ENCODE assay signal across 10 cellular contexts in the genomic region with DNA sequence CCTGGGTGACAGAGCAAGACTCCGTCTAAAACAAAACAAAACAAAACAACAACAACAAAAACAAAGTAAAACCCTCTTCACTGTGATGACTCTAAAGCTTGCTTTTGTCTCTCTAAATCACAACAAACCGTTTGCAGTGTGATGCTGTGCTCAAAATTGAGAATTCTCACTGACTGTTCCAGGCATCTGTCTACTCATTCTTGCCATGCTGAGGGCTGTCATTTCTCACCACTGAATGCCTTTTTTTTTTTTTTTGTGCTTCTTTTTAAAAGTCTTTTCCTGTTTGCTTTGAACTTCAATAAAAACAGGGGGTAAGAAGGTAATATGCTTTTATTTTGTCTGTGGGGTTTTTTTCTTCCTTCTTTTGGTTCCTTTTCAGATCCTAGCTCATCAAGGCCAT. TPM values are rescaled to one million over a fixed set of nuclear protein-coding genes. Genes with fewer than 3 reads are reported as not detected.
DNase-seq lines count a peak whose midpoint lies in the region; ATAC-seq and TF ChIP-seq lines count a peak whose summit lies in the region.
"Had no signal": no experiment of that assay in that cellular context is flagged by ENCODE, and none has a peak within 500 bp of the region (broad histone marks: within the 10 kb centered on the region; RNA-seq: fewer than 3 reads in every experiment).

No MANE protein-coding gene starts in this region.

- peak overlapping the region; percentile 78 for H3K4me2 ChIP-seq in GM23248 (ENCODE audit: unreplicated experiment)

- H3K4me3 ChIP-seq in GM23248: peak overlapping the region; percentile 55; the same call in 1 of the 2 replicates
- H3K4me3 ChIP-seq in naive thymus-derived CD4-positive, alpha-beta T cell (ENCODE audit: low read length): peak overlapping the region; percentile 47

- H4K20me1 ChIP-seq in GM23248 (ENCODE audit: insufficient read depth): no peaks in the 10 kb centered on the region

- H3K36me3 ChIP-seq in GM23248 (ENCODE audit: low read depth): peaks cover 32% of the 10 kb centered on the region
- H3K36me3 ChIP-seq in naive thymus-derived CD4-positive, alpha-beta T cell (ENCODE audit: control insufficient read depth in 2 of 3, insufficient read depth in 3 of 3, low read length in 3 of 3): peaks cover 0 to 7% (median 0%) of the 10 kb centered on the region in 3 experiments

- H2AFZ ChIP-seq in GM23248: peak overlapping the region; percentile 54; the same call in 1 of the 2 replicates

- no peaks in the 10 kb centered on the region for H3K27me3 Mint-ChIP-seq in CD4-positive, alpha-beta T cell
- no peaks in the 10 kb centered on the region for H3K27me3 Mint-ChIP-seq in activated naive CD4-positive, alpha-beta T cell treated with anti-CD3 and anti-CD28 coated beads, Interleukin-2, amount 50 U/mL, for 24 hours
- H3K27me3 Mint-ChIP-seq in naive thymus-derived CD4-positive, alpha-beta T cell: no peaks in the 10 kb centered on the region

- no peaks in the 10 kb centered on the region for H3K9me3 Mint-ChIP-seq in CD4-positive, alpha-beta T cell
- no peaks in the 10 kb centered on the region for H3K9me3 Mint-ChIP-seq in activated naive CD4-positive, alpha-beta T cell treated with anti-CD3 and anti-CD28 coated beads, Interleukin-2, amount 50 U/mL, for 24 hours
- no peaks in the 10 kb centered on the region for H3K9me3 Mint-ChIP-seq in naive thymus-derived CD4-positive, alpha-beta T cell

- peaks cover 39% of the 10 kb centered on the region for H3K4me1 ChIP-seq in GM23248 (ENCODE audit: insufficient read depth)
- H3K4me1 ChIP-seq in naive thymus-derived CD4-positive, alpha-beta T cell (ENCODE audit: control insufficient read depth in 2 of 2, insufficient read depth in 2 of 2, low read length in 2 of 2): peaks cover 23 to 59% of the 10 kb centered on the region in 2 donors

- H3K27me3 ChIP-seq in CD4-positive, alpha-beta T cell (ENCODE audit: control insufficient read depth, insufficient read depth, low read length): no peaks in the 10 kb centered on the region
- H3K27me3 ChIP-seq in GM23248 (replicated peaks; ENCODE audit: insufficient read depth): no peaks in the 10 kb centered on the region
- H3K27me3 ChIP-seq in naive thymus-derived CD4-positive, alpha-beta T cell (ENCODE audit: control insufficient read depth in 2 of 2, insufficient read depth in 2 of 2, low read length in 2 of 2): no peaks in the 10 kb centered on the region

- in situ Hi-C loops in GM23248 (cut with MboI) (no loop called here), GM13977 (cut with MboI; ENCODE audit: low pct_unique_long_range_greater_than_20kb, low sequenced_read_pairs, unreplicated experiment) (no loop called here)

- H3K36me3 Mint-ChIP-seq in CD4-positive, alpha-beta T cell (ENCODE audit: low read depth): peaks cover 10% of the 10 kb centered on the region
- peaks cover 2% of the 10 kb centered on the region for H3K36me3 Mint-ChIP-seq in activated naive CD4-positive, alpha-beta T cell treated with anti-CD3 and anti-CD28 coated beads, Interleukin-2, amount 50 U/mL, for 24 hours
- peaks cover 0 to 17% (median 5%) of the 10 kb centered on the region in 5 donors for H3K36me3 Mint-ChIP-seq in naive thymus-derived CD4-positive, alpha-beta T cell

- no peak for TF ChIP-seq CTCF in CD4-positive, alpha-beta T cell (IDR thresholded peaks at IDR 0.05)
- TF ChIP-seq CTCF in GM13977 (IDR thresholded peaks at IDR 0.05; ENCODE audit: extremely low read depth, insufficient read depth, missing control alignments): no peak

- intact Hi-C loops in CD4-positive, alpha-beta T cell (cut with DNase I, micrococcal nuclease): no loop called here
- intact Hi-C loops in naive thymus-derived CD4-positive, alpha-beta T cell (cut with micrococcal nuclease): loop anchor here (1.0 to 10.0 kb wide), 4 partner anchors 10 to 644 kb away; partner anchors contain the start of gene PANK1 (in 1 of the 2)

- CTCF ChIA-PET in CD4-positive, alpha-beta T cell (lab: Charles Lee): interaction anchor here (0.9 to 2.0 kb wide), 6 partner anchors 10 to 166 kb away, joined by 3 to 8 read pairs (median 4); partner anchors contain the start of gene FAS
- CTCF ChIA-PET in naive thymus-derived CD4-positive, alpha-beta T cell (lab: Charles Lee): interaction anchor here (1.1 to 1.3 kb wide), 2 partner anchors 68 to 213 kb away, joined by 4 to 5 read pairs; no protein-coding TSS in a partner anchor

- no peak for DNase-seq in CD4-positive, alpha-beta T cell
- DNase-seq in GM23248 (peak; percentile 54), GM13977 (ENCODE audit: low spot score) (no peak), ureter (ENCODE audit: low spot score) (no peak), islet precursor cell (no peak)
- DNase-seq in naive thymus-derived CD4-positive, alpha-beta T cell: peak in 1 of 9 donors; percentile 18
- DNase-seq: activated gamma-delta T cell, EL had no signal

- H3K9me3 ChIP-seq in CD4-positive, alpha-beta T cell (ENCODE audit: control insufficient read depth, low read length): no peaks in the 10 kb centered on the region
- H3K9me3 ChIP-seq in GM23248 (ENCODE audit: low read depth): no peaks in the 10 kb centered on the region
- no peaks in the 10 kb centered on the region for H3K9me3 ChIP-seq in naive thymus-derived CD4-positive, alpha-beta T cell (ENCODE audit: control insufficient read depth in 2 of 3, low read length in 3 of 3)

- no peaks in the 10 kb centered on the region for H3K9me2 ChIP-seq in GM23248 (ENCODE audit: insufficient read depth)

- no peaks in the 10 kb centered on the region for H3F3A ChIP-seq in GM23248 (ENCODE audit: insufficient read depth)

- peak overlapping the region; percentile 87 for H3K27ac Mint-ChIP-seq in CD4-positive, alpha-beta T cell
- peak overlapping the region; percentile 67 for H3K27ac Mint-ChIP-seq in activated naive CD4-positive, alpha-beta T cell treated with anti-CD3 and anti-CD28 coated beads, Interleukin-2, amount 50 U/mL, for 24 hours
- H3K27ac Mint-ChIP-seq in naive thymus-derived CD4-positive, alpha-beta T cell: peak overlapping the region in 6 of 9 donors; percentile 4 to 84 (median 32)

- H3K79me2 ChIP-seq in GM23248 (ENCODE audit: insufficient read depth): peaks cover 97% of the 10 kb centered on the region

- H3K4me3 Mint-ChIP-seq in CD4-positive, alpha-beta T cell: peak overlapping the region; percentile 74
- H3K4me3 Mint-ChIP-seq in activated naive CD4-positive, alpha-beta T cell treated with anti-CD3 and anti-CD28 coated beads, Interleukin-2, amount 50 U/mL, for 24 hours: peak overlapping the region; percentile 38
- peak overlapping the region in 9 of 10 donors; percentile 22 to 73 (median 44) for H3K4me3 Mint-ChIP-seq in naive thymus-derived CD4-positive, alpha-beta T cell

- peaks cover 62% of the 10 kb centered on the region for H3K4me1 Mint-ChIP-seq in CD4-positive, alpha-beta T cell (ENCODE audit: low read depth)
- peaks cover 49% of the 10 kb centered on the region for H3K4me1 Mint-ChIP-seq in activated naive CD4-positive, alpha-beta T cell treated with anti-CD3 and anti-CD28 coated beads, Interleukin-2, amount 50 U/mL, for 24 hours
- H3K4me1 Mint-ChIP-seq in naive thymus-derived CD4-positive, alpha-beta T cell: peaks cover 17 to 67% (median 36%) of the 10 kb centered on the region in 7 donors

- POLR2A ChIA-PET in CD4-positive, alpha-beta T cell (lab: Charles Lee): interaction anchor here (0.6 to 2.1 kb wide), 3 partner anchors 10 to 166 kb away, joined by 3 to 22 read pairs (median 4); partner anchors contain the start of gene FAS
- POLR2A ChIA-PET in naive thymus-derived CD4-positive, alpha-beta T cell (lab: Charles Lee): interaction anchor here (0.7 to 1.7 kb wide), 3 partner anchors 9 to 21 kb away, joined by 3 to 6 read pairs (median 3); no protein-coding TSS in a partner anchor

- peak overlapping the region; percentile 55 for H3K9ac ChIP-seq in GM23248

- 13% methylated on average over 2 of the region's 2 CpGs for WGBS in GM23248 (ENCODE audit: low coverage in 1 of 2, low lambda C conversion rate in 2 of 2, missing lambda C conversion rate in 2 of 2), 2 experiments

- no peak overlapping the region for H3K27ac ChIP-seq in CD4-positive, alpha-beta T cell (ENCODE audit: low read depth, low read length)
- peak overlapping the region; percentile 14 for H3K27ac ChIP-seq in GM23248
- H3K27ac ChIP-seq in naive thymus-derived CD4-positive, alpha-beta T cell (ENCODE audit: low read depth, low read length): no peak overlapping the region

- ATAC-seq in CD4-positive, alpha-beta T cell (ENCODE audit: poor library complexity): peak; percentile 60
- ATAC-seq in naive thymus-derived CD4-positive, alpha-beta T cell: peak; percentile 49
- no peak for ATAC-seq in GM18517 (IDR thresholded peaks at IDR 0.05; ENCODE audit: unreplicated experiment)

RNA-seq across cellular contexts. Expression of gene FAS, which starts 10.4 kb away (rescaled TPM):
- total RNA-seq in CD4-positive, alpha-beta T cell: 10 to 100 TPM; 23.8 to 28.2 TPM
- 69.0 and 77.8 TPM in 2 replicates for total RNA-seq in GM23248 (2014; rRNA removed; shearing (Covaris generic))
- polyA plus RNA-seq in GM23248 (2016; fragmentation: Nextera tagmentation; extraction: Ambion mirVana): 54.5 and 55.4 TPM in 2 replicates
- 10 to 100 TPM in 2 of 5 experiments, 1 to 10 TPM in 3; 5.6 to 67.4 (median 8.3) TPM for total RNA-seq in naive thymus-derived CD4-positive, alpha-beta T cell
- 1 to 10 TPM; 2.1 to 3.0 TPM for polyA plus RNA-seq in naive thymus-derived CD4-positive, alpha-beta T cell
- 34.7 TPM for total RNA-seq in ureter

RNA-seq across cellular contexts. Expression of gene ACTA2, which starts 48.5 kb away (rescaled TPM):
- 1 to 10 TPM; 1.8 to 2.1 TPM for total RNA-seq in CD4-positive, alpha-beta T cell
- 161 and 164 TPM in 2 replicates for total RNA-seq in GM23248 (2014; rRNA removed; shearing (Covaris generic))
- 249 and 262 TPM in 2 replicates for polyA plus RNA-seq in GM23248 (2016; fragmentation: Nextera tagmentation; extraction: Ambion mirVana)
- total RNA-seq in naive thymus-derived CD4-positive, alpha-beta T cell: 10 to 100 TPM in 1 of 5 experiments, 1 to 10 TPM in 3, under 1 TPM in 1; 0.56 to 12.0 (median 1.3) TPM
- 1 to 10 TPM in 1 of 2 donors, under 1 TPM in 1; 0.92 to 2.2 TPM for polyA plus RNA-seq in naive thymus-derived CD4-positive, alpha-beta T cell
- 1,405 TPM for total RNA-seq in ureter

Comparison
In these comparisons a context has a peak if more than half of its experiments do, and no peak if none do; other contexts are left out.
1. H3K27ac Mint-ChIP-seq: peak in every context shown above with its lines; median percentile 87 in CD4-positive, alpha-beta T cell; 67 in activated naive CD4-positive, alpha-beta T cell treated with anti-CD3 and anti-CD28 coated beads, Interleukin-2, amount 50 U/mL, for 24 hours; 32 in naive thymus-derived CD4-positive, alpha-beta T cell.
2. RNA of gene ACTA2, which starts 48.5 kb away (total RNA-seq): 1,405 TPM in ureter (single experiment) and 161 to 164 TPM in GM23248; 1.8 to 2.1 TPM in CD4-positive, alpha-beta T cell and 0.56 to 12.0 TPM in naive thymus-derived CD4-positive, alpha-beta T cell; every median in the first group is over 10 times any median in the second.
3. intact Hi-C loops: an anchor here in naive thymus-derived CD4-positive, alpha-beta T cell (1.0 to 10.0 kb wide); none called in CD4-positive, alpha-beta T cell.
4. Peak in every context shown above with its lines, with median percentiles within 50 percentile points of each other: H3K4me3 Mint-ChIP-seq.